ENCODE assay signal across 34 cellular contexts in the genomic region with DNA sequence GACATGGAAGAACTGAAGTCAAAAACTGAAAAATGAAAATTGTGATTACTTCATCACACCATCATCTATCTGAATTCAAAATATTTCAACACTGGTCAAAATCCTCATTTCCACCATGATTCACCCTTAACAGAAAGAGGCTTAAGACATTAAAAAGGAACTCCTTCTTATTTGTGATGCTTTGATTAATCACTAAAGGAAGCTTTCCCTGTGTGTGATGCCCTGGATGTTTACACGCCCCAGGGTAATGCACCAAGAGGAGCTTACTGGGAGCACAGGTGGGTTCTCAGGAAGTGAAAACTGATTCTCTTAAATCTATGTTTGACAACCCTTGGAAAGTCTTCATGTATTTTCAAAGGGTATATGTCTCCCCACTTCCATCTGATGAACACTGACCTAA. TPM values are rescaled to one million over a fixed set of nuclear protein-coding genes. Genes with fewer than 3 reads are reported as not detected.
"Had no signal": no experiment of that assay in that cellular context is flagged by ENCODE, and none has a peak within 500 bp of the region (broad histone marks: within the 10 kb centered on the region; RNA-seq: fewer than 3 reads in every experiment).

No MANE protein-coding gene starts in this region.

- H3K9me3 Mint-ChIP-seq: activated CD4-positive, alpha-beta T cell treated with anti-CD3 and anti-CD28 coated beads, Interleukin-2, amount 10 ng/mL, durations not matched to agents 7 days and 5 days; activated T-helper 1 cell treated with anti-CD3 and anti-CD28 coated beads, Interleukin-12 subunit alpha, Interleukin-12 subunit beta, Interleukin-2, Interleukin-4 antibody, amounts not matched to agents 30 ng/mL and 10 ng/mL and 1 ng/mL, durations not matched to agents 14 hours and 24 hours and 36 hours had no signal

- H3K27me3 ChIP-seq: MG63, SJCRH30 had no signal

- ATAC-seq: activated CD4-positive, alpha-beta T cell treated with anti-CD3 and anti-CD28 coated beads for 36 hours; activated CD4-positive, CD25-positive, alpha-beta regulatory T cell treated with anti-CD3 and anti-CD28 coated beads, Interleukin-2, amount 50 U/mL, for 24 hours; activated CD8-positive, alpha-beta T cell treated with anti-CD3 and anti-CD28 coated beads, Interleukin-2, amount 10 ng/mL, durations not matched to agents 7 days and 5 days; activated T-cell treated with anti-CD3 and anti-CD28 coated beads, Interleukin-2, amount 50 U/mL, for 4 hours had no signal

- DNase-seq: activated CD4-positive, alpha-beta T cell treated with anti-CD3 and anti-CD28 coated beads for 36 hours; activated CD4-positive, alpha-beta T cell treated with anti-CD3 and anti-CD28 coated beads, Interleukin-2, amount 10 ng/mL, durations not matched to agents 7 days and 5 days; activated CD4-positive, alpha-beta T cell treated with anti-CD3 and anti-CD28 coated beads, Interleukin-2, amount 50 U/mL, for 48 hours; activated CD8-positive, alpha-beta memory T cell treated with anti-CD3 and anti-CD28 coated beads, Interleukin-2, amount 50 U/mL, for 4 hours; activated CD8-positive, alpha-beta T cell treated with anti-CD3 and anti-CD28 coated beads, Interleukin-2, amount 10 ng/mL, durations not matched to agents 7 days and 5 days; activated naive CD4-positive, alpha-beta T cell treated with anti-CD3 and anti-CD28 coated beads, Interleukin-2, amount 50 U/mL, for 16 hours; activated naive CD8-positive, alpha-beta T cell treated with anti-CD3 and anti-CD28 coated beads for 36 hours; activated T-cell treated with anti-CD3 and anti-CD28 coated beads for 4 hours; activated T-cell treated with anti-CD3 and anti-CD28 coated beads, Interleukin-2, amount 50 U/mL, for 4 hours; amniotic stem cell; aorta; caudate nucleus; cerebellar nuclear complex; Karpas-422; KBM-7; MG63; MV-4-11; NCI-H1092; NCI-H1436 treated with DMSO at 0.1 percent for 48 hours; NCI-H1694 treated with DMSO at 0.1 percent for 48 hours; NCI-H2029; NCI-H345; NCI-H524 treated with DMSO at 0.1 percent for 48 hours; NCI-H748 treated with DMSO at 0.1 percent for 48 hours; NK-92 treated with Interleukin-12 subunit alpha and Interleukin-12 subunit beta, amount 100 ng/mL, for 24 hours; PC-9; SHP77; SJCRH30; T1000 had no signal

- H2AFZ ChIP-seq: PC-9 had no signal

- H3K36me3 ChIP-seq: MG63, SJCRH30 had no signal

- H3K4me2 ChIP-seq: PC-9 had no signal

- H3K4me1 Mint-ChIP-seq: activated CD4-positive, alpha-beta T cell treated with anti-CD3 and anti-CD28 coated beads for 36 hours; activated CD4-positive, alpha-beta T cell treated with anti-CD3 and anti-CD28 coated beads, Interleukin-2, amount 10 ng/mL, durations not matched to agents 7 days and 5 days; activated naive CD8-positive, alpha-beta T cell treated with anti-CD3 and anti-CD28 coated beads for 36 hours had no signal

- H3K4me3 ChIP-seq: MG63, PC-9, SJCRH30, SK-N-MC had no signal

- H3K9me3 ChIP-seq: MG63, SJCRH30 had no signal

- H3K27ac ChIP-seq: PC-9, SJCRH30, SK-N-MC had no signal

- H3K27me3 Mint-ChIP-seq: activated CD4-positive, alpha-beta T cell treated with anti-CD3 and anti-CD28 coated beads for 36 hours; activated CD4-positive, alpha-beta T cell treated with anti-CD3 and anti-CD28 coated beads, Interleukin-2, amount 10 ng/mL, durations not matched to agents 7 days and 5 days; activated naive CD8-positive, alpha-beta T cell treated with anti-CD3 and anti-CD28 coated beads for 36 hours had no signal

- H3K4me3 Mint-ChIP-seq: activated CD4-positive, alpha-beta T cell treated with anti-CD3 and anti-CD28 coated beads for 36 hours; activated CD4-positive, alpha-beta T cell treated with anti-CD3 and anti-CD28 coated beads, Interleukin-2, amount 10 ng/mL, durations not matched to agents 7 days and 5 days; activated CD8-positive, alpha-beta T cell treated with anti-CD3 and anti-CD28 coated beads, Interleukin-2, amount 10 ng/mL, durations not matched to agents 7 days and 5 days; activated naive CD8-positive, alpha-beta T cell treated with anti-CD3 and anti-CD28 coated beads for 36 hours; activated T-cell treated with anti-CD3 and anti-CD28 coated beads, Interleukin-2, amount 50 U/mL, for 4 hours; activated T-helper 1 cell treated with anti-CD3 and anti-CD28 coated beads, Interleukin-12 subunit alpha, Interleukin-12 subunit beta, Interleukin-2, Interleukin-4 antibody, amounts not matched to agents 30 ng/mL and 10 ng/mL and 1 ng/mL, durations not matched to agents 14 hours and 24 hours and 36 hours had no signal

- H3K36me3 Mint-ChIP-seq: activated naive CD8-positive, alpha-beta T cell treated with anti-CD3 and anti-CD28 coated beads for 36 hours had no signal

- H3K4me1 ChIP-seq: SJCRH30 had no signal

- H3K27ac Mint-ChIP-seq: activated CD4-positive, alpha-beta T cell treated with anti-CD3 and anti-CD28 coated beads for 36 hours; activated CD4-positive, alpha-beta T cell treated with anti-CD3 and anti-CD28 coated beads, Interleukin-2, amount 10 ng/mL, durations not matched to agents 7 days and 5 days; activated CD8-positive, alpha-beta T cell treated with anti-CD3 and anti-CD28 coated beads, Interleukin-2, amount 10 ng/mL, durations not matched to agents 7 days and 5 days; activated naive CD8-positive, alpha-beta T cell treated with anti-CD3 and anti-CD28 coated beads for 36 hours; activated T-helper 1 cell treated with anti-CD3 and anti-CD28 coated beads, Interleukin-12 subunit alpha, Interleukin-12 subunit beta, Interleukin-2, Interleukin-4 antibody, amounts not matched to agents 30 ng/mL and 10 ng/mL and 1 ng/mL, durations not matched to agents 14 hours and 24 hours and 36 hours had no signal

RNA-seq across cellular contexts. Expression of a gene that starts 11.5 kb away (rescaled TPM):
- total RNA-seq: activated CD4-positive, alpha-beta T cell treated with anti-CD3 and anti-CD28 coated beads for 36 hours; activated CD4-positive, alpha-beta T cell treated with anti-CD3 and anti-CD28 coated beads, Interleukin-2, amount 10 ng/mL, durations not matched to agents 7 days and 5 days; activated CD8-positive, alpha-beta T cell treated with anti-CD3 and anti-CD28 coated beads, Interleukin-2, amount 10 ng/mL, durations not matched to agents 7 days and 5 days; activated naive CD8-positive, alpha-beta T cell treated with anti-CD3 and anti-CD28 coated beads for 36 hours; activated T-helper 1 cell treated with anti-CD3 and anti-CD28 coated beads, Interleukin-12 subunit alpha, Interleukin-12 subunit beta, Interleukin-2, Interleukin-4 antibody, amounts not matched to agents 30 ng/mL and 10 ng/mL and 1 ng/mL, durations not matched to agents 14 hours and 24 hours and 36 hours; SJCRH30; T-helper 1 cell treated with Interleukin-12 subunit alpha and Interleukin-12 subunit beta and Interleukin-4 antibody, amounts not matched to agents 30 ng/mL and 1 ng/mL, for 36 hours; T-helper 2 cell treated with Interferon-gamma antibody and Interleukin-4, amounts not matched to agents 100 ng/mL and 5 ng/mL, for 36 hours had no signal
